ENCODE assay signal across 8 cellular contexts in the genomic region with DNA sequence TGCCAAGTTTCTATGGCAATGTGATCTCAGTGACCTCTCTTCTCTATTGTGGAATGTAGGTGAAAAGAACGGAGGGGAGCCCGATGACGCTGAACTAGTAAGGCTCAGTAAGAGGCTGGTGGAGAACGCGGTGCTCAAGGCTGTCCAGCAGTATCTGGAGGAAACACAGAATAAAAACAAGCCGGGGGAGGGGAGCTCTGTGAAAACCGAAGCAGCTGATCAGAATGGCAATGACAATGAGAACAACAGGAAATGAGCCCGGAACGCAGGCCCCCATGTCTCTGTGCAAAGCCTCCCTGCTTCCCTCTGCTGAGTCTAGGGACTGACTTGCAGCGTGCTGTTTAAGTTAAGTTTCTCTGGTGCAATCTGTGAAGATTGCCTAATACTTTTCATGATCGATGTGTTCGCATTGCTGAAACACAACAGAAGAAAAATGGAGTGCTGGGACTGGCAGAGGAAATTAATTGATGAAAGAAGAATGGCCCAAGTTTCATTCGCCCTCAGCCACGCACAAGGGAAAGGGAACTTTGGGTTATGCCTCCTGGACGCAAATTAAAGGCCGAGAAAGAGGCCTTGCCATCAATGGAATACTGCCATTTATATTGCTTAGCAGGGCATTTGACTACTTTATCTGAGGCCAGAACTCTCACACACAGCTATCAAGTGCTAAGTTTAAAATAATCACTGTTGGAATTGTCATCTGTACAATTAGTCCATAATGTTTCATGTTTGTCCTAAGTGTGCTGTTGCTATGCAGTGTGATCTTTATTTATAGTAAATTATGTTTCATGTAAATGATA.
DNase-seq lines count a peak whose midpoint lies in the region; ATAC-seq lines count a peak whose summit lies in the region.

No MANE protein-coding gene starts in this region.

- DNase-seq in CD1c-positive myeloid dendritic cell (ENCODE audit: extremely low spot score): peak; percentile 33
- peak; percentile 84 for DNase-seq in NOMO-1 treated with DMSO at 0.1 percent for 48 hours (lab: John Stamatoyannopoulos, UW; ENCODE audit: unreplicated experiment)
- peak; percentile 68 for DNase-seq in activated effector memory CD4-positive, alpha-beta T cell treated with Interleukin-2 at 50 U/mL for 16 hours
- DNase-seq in iPS-NIHi11 (ENCODE audit: low spot score): peak; percentile 66
- peak; percentile 43 for DNase-seq in stimulated activated CD4-positive, alpha-beta T cell treated with anti-CD3 and anti-CD28 coated beads, Interleukin-4, amount 100 ng/mL, for 1 hour
- DNase-seq in NCI-H1092 treated with DMSO at 0.1 percent for 48 hours (lab: John Stamatoyannopoulos, UW): no peak

- ATAC-seq in GM21529 (IDR thresholded peaks at IDR 0.05; ENCODE audit: unreplicated experiment) (no peak), GM21717 (IDR thresholded peaks at IDR 0.05; ENCODE audit: unreplicated experiment) (no peak)
